ENCODE assay signal across 17 cellular contexts in the genomic region with DNA sequence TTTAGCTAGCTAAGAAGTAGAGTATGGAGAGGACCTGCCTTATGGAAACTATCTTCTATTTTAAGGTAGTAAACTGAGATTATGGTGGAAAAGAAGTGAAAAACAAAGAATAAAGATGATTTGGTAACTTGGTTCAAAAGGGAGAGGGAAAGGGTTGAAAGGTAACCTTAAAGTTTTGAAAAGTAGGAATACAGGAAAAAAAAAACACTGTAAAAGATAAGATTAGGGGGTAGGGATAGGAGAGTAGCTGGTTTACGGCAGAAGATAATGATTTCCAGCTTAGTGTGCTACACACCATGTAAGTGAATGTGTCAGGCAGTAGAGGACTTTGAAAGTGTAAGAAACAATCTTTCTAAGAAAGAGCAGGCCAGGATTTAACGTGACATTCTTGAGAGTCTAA.
"Had no signal": no experiment of that assay in that cellular context is flagged by ENCODE, and none has a peak within 500 bp of the region (broad histone marks: within the 10 kb centered on the region; RNA-seq: fewer than 3 reads in every experiment).

No MANE protein-coding gene starts in this region.

- H3K9me3 Mint-ChIP-seq: activated naive CD8-positive, alpha-beta T cell treated with anti-CD3 and anti-CD28 coated beads, Interleukin-2, amount 10 ng/mL, durations not matched to agents 7 days and 5 days; activated T-helper 17 cell treated with anti-CD3 and anti-CD28 coated beads, Interleukin-2, amount 50 U/mL, for 72 hours; neural progenitor cell; stimulated activated effector memory CD8-positive, alpha-beta T cell treated with anti-CD3 and anti-CD28 coated beads, Interleukin-12 subunit alpha, Interleukin-12 subunit beta, amount 100 ng/mL, for 72 hours had no signal

- H3K27me3 Mint-ChIP-seq: activated CD4-positive, alpha-beta T cell treated with anti-CD3 and anti-CD28 coated beads for 36 hours; activated naive CD8-positive, alpha-beta T cell treated with anti-CD3 and anti-CD28 coated beads, Interleukin-2, amount 10 ng/mL, durations not matched to agents 7 days and 5 days; activated T-helper 17 cell treated with anti-CD3 and anti-CD28 coated beads, Interleukin-2, amount 50 U/mL, for 72 hours had no signal

- DNase-seq: activated CD4-positive, alpha-beta T cell treated with anti-CD3 and anti-CD28 coated beads for 36 hours; activated CD4-positive, alpha-beta T cell treated with anti-CD3 and anti-CD28 coated beads, Interleukin-2, amount 50 U/mL, for 48 hours; activated naive CD4-positive, alpha-beta T cell treated with Interleukin-2 at 50 U/mL for 16 hours; activated naive CD8-positive, alpha-beta T cell treated with anti-CD3 and anti-CD28 coated beads, Interleukin-2, amount 10 ng/mL, durations not matched to agents 7 days and 5 days; activated T-cell treated with anti-CD3 and anti-CD28 coated beads for 4 hours; amygdala; central memory CD4-positive, alpha-beta T cell; stimulated activated CD4-positive, alpha-beta T cell treated with anti-CD3 and anti-CD28 coated beads, Interleukin-4, amount 100 ng/mL, for 24 hours; stomach; trophoblast cell had no signal

- H3K9ac ChIP-seq: neural progenitor cell had no signal

- H3K36me3 Mint-ChIP-seq: activated naive CD8-positive, alpha-beta T cell treated with anti-CD3 and anti-CD28 coated beads, Interleukin-2, amount 10 ng/mL, durations not matched to agents 7 days and 5 days; stimulated activated effector memory CD8-positive, alpha-beta T cell treated with anti-CD3 and anti-CD28 coated beads, Interleukin-12 subunit alpha, Interleukin-12 subunit beta, amount 100 ng/mL, for 72 hours had no signal

- H3K4me3 ChIP-seq: coronary artery, neural progenitor cell, prostate gland, right atrium auricular region, stomach had no signal

- H3K4me1 ChIP-seq: neural progenitor cell, prostate gland had no signal

- H3K27ac Mint-ChIP-seq: activated CD4-positive, alpha-beta T cell treated with anti-CD3 and anti-CD28 coated beads for 36 hours; activated naive CD8-positive, alpha-beta T cell treated with anti-CD3 and anti-CD28 coated beads, Interleukin-2, amount 10 ng/mL, durations not matched to agents 7 days and 5 days; activated T-helper 17 cell treated with anti-CD3 and anti-CD28 coated beads, Interleukin-2, amount 50 U/mL, for 72 hours; neural progenitor cell had no signal

- H3K27ac ChIP-seq: coronary artery, neural progenitor cell, prostate gland, right atrium auricular region, stomach had no signal

- H3K4me3 Mint-ChIP-seq: activated CD4-positive, alpha-beta T cell treated with anti-CD3 and anti-CD28 coated beads for 36 hours; activated naive CD8-positive, alpha-beta T cell treated with anti-CD3 and anti-CD28 coated beads, Interleukin-2, amount 10 ng/mL, durations not matched to agents 7 days and 5 days; activated T-helper 17 cell treated with anti-CD3 and anti-CD28 coated beads, Interleukin-2, amount 50 U/mL, for 72 hours; neural progenitor cell; stimulated activated effector memory CD8-positive, alpha-beta T cell treated with anti-CD3 and anti-CD28 coated beads, Interleukin-12 subunit alpha, Interleukin-12 subunit beta, amount 100 ng/mL, for 72 hours had no signal

- H3K36me3 ChIP-seq: prostate gland, right atrium auricular region had no signal

- H3K4me1 Mint-ChIP-seq: activated naive CD8-positive, alpha-beta T cell treated with anti-CD3 and anti-CD28 coated beads, Interleukin-2, amount 10 ng/mL, durations not matched to agents 7 days and 5 days; activated T-helper 17 cell treated with anti-CD3 and anti-CD28 coated beads, Interleukin-2, amount 50 U/mL, for 72 hours; neural progenitor cell; stimulated activated effector memory CD8-positive, alpha-beta T cell treated with anti-CD3 and anti-CD28 coated beads, Interleukin-12 subunit alpha, Interleukin-12 subunit beta, amount 100 ng/mL, for 72 hours had no signal

- H3K4me2 ChIP-seq: neural progenitor cell had no signal

- ATAC-seq: activated CD4-positive, alpha-beta T cell treated with anti-CD3 and anti-CD28 coated beads for 36 hours; activated T-helper 17 cell treated with anti-CD3 and anti-CD28 coated beads, Interleukin-2, amount 50 U/mL, for 72 hours; left lobe of liver; stimulated activated effector memory CD8-positive, alpha-beta T cell treated with anti-CD3 and anti-CD28 coated beads, Interleukin-12 subunit alpha, Interleukin-12 subunit beta, amount 100 ng/mL, for 72 hours had no signal

- H3K9me3 ChIP-seq: prostate gland, right atrium auricular region, stomach had no signal

- H3K27me3 ChIP-seq: neural progenitor cell, right atrium auricular region, stomach had no signal

- H2AFZ ChIP-seq: neural progenitor cell had no signal
